In genomic region chrX:154472685-154473632, GRCh38 we compare ENCODE assay signal across 13 cellular contexts.
"Had no signal": no experiment of that assay in that cellular context is flagged by ENCODE, and none has a peak within 500 bp of the region (broad histone marks: within the 10 kb centered on the region; RNA-seq: fewer than 3 reads in every experiment).

No MANE protein-coding gene starts in this region.

- H3K27me3 Mint-ChIP-seq: activated B cell treated with CpG ODN at 0.5 μM for 24 hours; activated CD4-positive, alpha-beta T cell treated with anti-CD3 and anti-CD28 coated beads, Interleukin-2, amount 10 ng/mL, durations not matched to agents 24 days and 14 days had no signal

- H3K4me1 ChIP-seq: colonic mucosa, parathyroid adenoma had no signal

- H2AFZ ChIP-seq: parathyroid adenoma had no signal

- ATAC-seq: activated T-cell treated with anti-CD3 and anti-CD28 coated beads, Interleukin-2, amount 50 U/mL, for 4 hours; heart left ventricle had no signal

- H3K9me3 ChIP-seq: colonic mucosa, heart left ventricle, left ventricle myocardium inferior had no signal

- H3K4me3 ChIP-seq: colonic mucosa, heart left ventricle, left ventricle myocardium inferior had no signal

- H3K27ac ChIP-seq: colonic mucosa, heart left ventricle, left ventricle myocardium inferior, parathyroid adenoma had no signal

- H3K27me3 ChIP-seq: colonic mucosa, heart left ventricle had no signal

- H3K36me3 ChIP-seq: colonic mucosa had no signal

- FAIRE-seq: frontal cortex, TTC549 had no signal

- DNase-seq: activated B cell treated with CpG ODN at 0.5 μM for 24 hours; activated CD4-positive, alpha-beta T cell treated with anti-CD3 and anti-CD28 coated beads, Interleukin-2, amount 10 ng/mL, durations not matched to agents 24 days and 14 days; activated T-cell treated with anti-CD3 and anti-CD28 coated beads, Interleukin-2, amount 50 U/mL, for 4 hours; colonic mucosa; heart left ventricle; islet precursor cell; left ventricle myocardium inferior; retina; T-helper 2 cell; trophoblast cell had no signal

- H3K9ac ChIP-seq: parathyroid adenoma had no signal

- H3K9me3 Mint-ChIP-seq: activated B cell treated with CpG ODN at 0.5 μM for 24 hours; activated CD4-positive, alpha-beta T cell treated with anti-CD3 and anti-CD28 coated beads, Interleukin-2, amount 10 ng/mL, durations not matched to agents 24 days and 14 days; activated T-cell treated with anti-CD3 and anti-CD28 coated beads, Interleukin-2, amount 50 U/mL, for 4 hours had no signal

- H3K79me2 ChIP-seq: parathyroid adenoma had no signal

- H3K4me3 Mint-ChIP-seq: activated B cell treated with CpG ODN at 0.5 μM for 24 hours; activated CD4-positive, alpha-beta T cell treated with anti-CD3 and anti-CD28 coated beads, Interleukin-2, amount 10 ng/mL, durations not matched to agents 24 days and 14 days; activated T-cell treated with anti-CD3 and anti-CD28 coated beads, Interleukin-2, amount 50 U/mL, for 4 hours had no signal

- H3K27ac Mint-ChIP-seq: activated B cell treated with CpG ODN at 0.5 μM for 24 hours; activated CD4-positive, alpha-beta T cell treated with anti-CD3 and anti-CD28 coated beads, Interleukin-2, amount 10 ng/mL, durations not matched to agents 24 days and 14 days had no signal
